ENCODE assay signal across 17 cellular contexts in the genomic region with DNA sequence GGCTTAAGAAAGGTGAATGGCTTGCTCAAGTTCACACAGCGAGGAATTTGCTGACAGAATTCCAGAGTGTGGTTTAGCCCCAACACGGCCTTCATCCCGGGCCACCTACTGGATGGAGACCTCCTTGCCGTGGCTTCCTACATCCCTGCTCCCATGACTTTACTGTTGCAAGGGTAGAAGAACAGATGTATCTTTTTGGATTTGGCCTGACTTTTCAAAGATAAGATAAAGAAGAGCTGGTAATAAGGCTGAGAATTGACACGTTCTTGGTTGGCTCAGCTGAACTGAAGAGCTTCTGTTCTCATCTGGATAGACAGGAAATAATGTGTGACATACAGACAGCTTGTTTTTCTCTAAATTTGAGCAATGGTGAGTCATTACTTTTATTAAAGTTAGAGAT.
DNase-seq lines count a peak whose midpoint lies in the region; ATAC-seq, FAIRE-seq and TF ChIP-seq lines count a peak whose summit lies in the region.
"Had no signal": no experiment of that assay in that cellular context is flagged by ENCODE, and none has a peak within 500 bp of the region (broad histone marks: within the 10 kb centered on the region; RNA-seq: fewer than 3 reads in every experiment).

No MANE protein-coding gene starts in this region.

- intact Hi-C loops in Right ventricle myocardium superior (cut with DNase I) (no loop called here), right cardiac atrium (cut with DNase I) (no loop called here), colonic mucosa (cut with DNase I) (no loop called here)

- H3K27ac ChIP-seq in right cardiac atrium (ENCODE audit: low read length) (no peak overlapping the region), colonic mucosa (peak overlapping the region; percentile 91)
- H3K27ac ChIP-seq: SJCRH30, tibial artery, WERI-Rb-1 had no signal

- H3K4me3 ChIP-seq in right cardiac atrium (ENCODE audit: low read length) (no peak overlapping the region), colonic mucosa (no peak overlapping the region)
- H3K4me3 ChIP-seq: SJCRH30, tibial artery had no signal

- H3K36me3 ChIP-seq in colonic mucosa = no peaks in the 10 kb centered on the region
- H3K36me3 ChIP-seq: SJCRH30, tibial artery, WERI-Rb-1 had no signal

- no peaks in the 10 kb centered on the region for H3K4me1 ChIP-seq in right cardiac atrium (ENCODE audit: control insufficient read depth, insufficient read depth, low read length)
- peaks cover 17% of the 10 kb centered on the region for H3K4me1 ChIP-seq in colonic mucosa
- H3K4me1 ChIP-seq: SJCRH30, tibial artery had no signal

- peak overlapping the region in 1 of 2 donors; percentile 56 for H3K9ac ChIP-seq in colonic mucosa (ENCODE audit: low read depth in 2 of 2, low read length in 2 of 2)

- no peaks in the 10 kb centered on the region for H3K27me3 ChIP-seq in right cardiac atrium (ENCODE audit: control insufficient read depth, insufficient read depth)
- H3K27me3 ChIP-seq in colonic mucosa = no peaks in the 10 kb centered on the region
- H3K27me3 ChIP-seq: SJCRH30, tibial artery had no signal

- ATAC-seq in Right ventricle myocardium superior (ENCODE audit: poor library complexity) = peak; percentile 70
- no peak for ATAC-seq in right cardiac atrium
- no peak for ATAC-seq in HG03571 (IDR thresholded peaks at IDR 0.05; ENCODE audit: unreplicated experiment)
- ATAC-seq in GM21717 (IDR thresholded peaks at IDR 0.05; ENCODE audit: unreplicated experiment) = no peak
- ATAC-seq in HG02884 (IDR thresholded peaks at IDR 0.05; ENCODE audit: unreplicated experiment) = no peak

- no peak for FAIRE-seq in urothelium cell line (lab: Jason Lieb, UNC)
- FAIRE-seq: endometrium had no signal

- 58% methylated on average over 5 of the region's 5 CpGs for WGBS in right cardiac atrium

- no peak for TF ChIP-seq CTCF in colonic mucosa (IDR thresholded peaks at IDR 0.05)

- DNase-seq in Right ventricle myocardium superior = no peak
- no peak for DNase-seq in right cardiac atrium
- DNase-seq in colonic mucosa = no peak
- peak; percentile 75 for DNase-seq in islet precursor cell
- peak; percentile 11 for DNase-seq in urothelium cell line (ENCODE audit: low spot score)
- DNase-seq: activated T-cell treated with anti-CD3 and anti-CD28 coated beads for 4 hours, aorta, DMS 273 treated with DMSO at 0.1 percent for 48 hours, NCI-H1092, NCI-H524 treated with DMSO at 0.1 percent for 48 hours, SJCRH30, tibial artery, WERI-Rb-1 had no signal

- H3K9me3 ChIP-seq in right cardiac atrium (ENCODE audit: control insufficient read depth, low read length) = no peaks in the 10 kb centered on the region
- no peaks in the 10 kb centered on the region for H3K9me3 ChIP-seq in colonic mucosa
- H3K9me3 ChIP-seq: SJCRH30, tibial artery had no signal

Comparison
In these comparisons a context has a peak if more than half of its experiments do, and no peak if none do; other contexts are left out.
1. DNase-seq: peak in islet precursor cell (single experiment) and urothelium cell line (single experiment); none in Right ventricle myocardium superior (single experiment), right cardiac atrium (0 of 3) and colonic mucosa (single experiment).